Comparison of ENCODE assay signal across 8 cellular contexts in the genomic region with DNA sequence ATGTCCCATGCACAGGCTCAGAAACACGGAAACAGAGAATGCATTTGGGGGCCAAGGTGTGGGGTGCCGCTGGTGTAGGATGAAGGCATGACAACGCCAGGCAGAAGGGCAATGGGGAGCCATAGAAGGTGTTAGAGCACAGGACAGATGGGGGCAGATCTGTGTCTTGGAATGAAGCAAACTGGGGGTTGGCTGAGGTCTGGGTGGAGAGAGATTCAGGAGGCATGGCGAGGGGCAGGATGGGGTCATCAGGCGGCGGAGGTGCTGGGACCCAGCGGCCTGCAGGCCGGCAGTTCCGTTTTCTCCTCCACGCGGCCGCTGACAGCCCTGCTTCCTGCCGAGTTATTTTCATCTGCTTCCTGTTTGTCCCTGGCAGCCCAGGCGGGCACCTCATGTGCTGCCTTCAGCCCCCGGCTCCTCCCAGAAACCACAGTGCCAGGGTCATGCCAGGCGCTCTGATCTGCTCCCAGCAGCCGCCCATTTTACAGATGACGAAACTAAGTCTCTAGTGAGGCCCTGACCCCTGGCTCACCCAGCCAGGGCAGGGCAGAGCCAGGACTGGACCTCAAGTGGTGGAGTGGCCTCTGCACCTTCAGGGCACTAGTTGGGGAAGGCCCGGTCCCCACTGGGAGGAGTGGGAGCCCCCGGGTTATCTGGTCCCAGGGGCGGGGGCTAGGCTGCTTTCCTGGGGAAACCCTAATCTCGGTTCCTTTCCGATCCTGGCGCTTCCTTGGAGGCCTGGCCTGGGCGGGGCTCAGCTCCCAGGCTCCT. TPM values are rescaled to one million over a fixed set of nuclear protein-coding genes. Genes with fewer than 3 reads are reported as not detected.
DNase-seq lines count a peak whose midpoint lies in the region; ATAC-seq and TF ChIP-seq lines count a peak whose summit lies in the region.

No MANE protein-coding gene starts in this region.

- H3K4me1 Mint-ChIP-seq in CD8-positive, alpha-beta T cell (ENCODE audit: low read depth) = peaks cover 61% of the 10 kb centered on the region

- intact Hi-C loops in CD8-positive, alpha-beta T cell (cut with DNase I, micrococcal nuclease) = loop anchor here in 1 of 2 experiments (1.0 to 5.0 kb wide), 5 partner anchors 8 to 162 kb away; a partner anchor contains a TSS
- intact Hi-C loops in tibial artery (cut with DNase I; ENCODE audit: low total_unique reads) = no loop called here

- peaks cover 77% of the 10 kb centered on the region for H3K4me1 ChIP-seq in CD8-positive, alpha-beta T cell (ENCODE audit: insufficient read depth, low read length)
- H3K4me1 ChIP-seq in tibial artery = peaks cover 3 to 58% (median 47%) of the 10 kb centered on the region in 4 donors

- in situ Hi-C loops in ACHN (cut with HindIII; ENCODE audit: low pct_ligation_motif_present, low pct_unique_long_range_greater_than_20kb, low sequenced_read_pairs) = no loop called here

- no peaks in the 10 kb centered on the region for H3K9me3 Mint-ChIP-seq in CD8-positive, alpha-beta T cell

- peak; percentile 18 for ATAC-seq in CD8-positive, alpha-beta T cell
- peak; percentile 18 for ATAC-seq in left lobe of liver

- H3K4me3 ChIP-seq in CD8-positive, alpha-beta T cell (ENCODE audit: low read depth, low read length) = peak overlapping the region; percentile 89
- H3K4me3 ChIP-seq in tibial artery = peak overlapping the region in 1 of 2 donors; percentile 51

- CTCF ChIA-PET in CD8-positive, alpha-beta T cell (lab: Charles Lee) = interaction anchor here (1.6 to 5.0 kb wide), 2 partner anchors 14 to 16 kb away, joined by 5 to 148 read pairs; no protein-coding TSS in a partner anchor

- POLR2A ChIA-PET in CD8-positive, alpha-beta T cell (lab: Charles Lee) = interaction anchor here (0.7 to 28.4 kb wide), 5 partner anchors 14 to 155 kb away, joined by 3 to 1023 read pairs (median 110); a partner anchor contains a TSS

- no peaks in the 10 kb centered on the region for H3K27me3 Mint-ChIP-seq in CD8-positive, alpha-beta T cell (ENCODE audit: low read depth)

- peak overlapping the region; percentile 99 for H3K27ac ChIP-seq in CD8-positive, alpha-beta T cell (ENCODE audit: low read depth, low read length)
- no peak overlapping the region for H3K27ac ChIP-seq in tibial artery

- peaks cover 37% of the 10 kb centered on the region for H3K36me3 ChIP-seq in CD8-positive, alpha-beta T cell (ENCODE audit: insufficient read depth, low read length)
- no peaks in the 10 kb centered on the region for H3K36me3 ChIP-seq in tibial artery

- DNase-seq in CD8-positive, alpha-beta T cell = peak; percentile 53 to 87 (median 75)
- DNase-seq in NCI-H69 (lab: John Stamatoyannopoulos, UW) (peak; percentile 51), left lobe of liver (ENCODE audit: low spot score) (no peak), tibial artery (peak; percentile 76 to 82), ACHN (no peak), NCI-H2227 (lab: John Stamatoyannopoulos, UW; ENCODE audit: unreplicated experiment) (no peak), cortex of kidney (lab: John Stamatoyannopoulos, UW) (no peak)
- peak; percentile 76 for DNase-seq in activated effector memory CD4-positive, alpha-beta T cell treated with Interleukin-2 at 50 U/mL for 16 hours

- peak overlapping the region; percentile 97 for H3K27ac Mint-ChIP-seq in CD8-positive, alpha-beta T cell

- no peaks in the 10 kb centered on the region for H3K9me3 ChIP-seq in CD8-positive, alpha-beta T cell (ENCODE audit: low read length)
- H3K9me3 ChIP-seq in tibial artery = no peaks in the 10 kb centered on the region

- peaks cover 44% of the 10 kb centered on the region for H3K36me3 Mint-ChIP-seq in CD8-positive, alpha-beta T cell

- no peak for TF ChIP-seq CTCF in CD8-positive, alpha-beta T cell (IDR thresholded peaks at IDR 0.05)
- TF ChIP-seq CTCF in tibial artery (IDR thresholded peaks at IDR 0.05) = no peak

- peak overlapping the region; percentile 90 for H3K4me3 Mint-ChIP-seq in CD8-positive, alpha-beta T cell

- H3K27me3 ChIP-seq in CD8-positive, alpha-beta T cell (ENCODE audit: insufficient read depth, low read length) = no peaks in the 10 kb centered on the region
- H3K27me3 ChIP-seq in tibial artery = peaks cover 0 to 80% of the 10 kb centered on the region in 2 donors

RNA-seq across cellular contexts. Expression of a gene that starts 2.2 kb away (rescaled TPM):
- total RNA-seq in CD8-positive, alpha-beta T cell = 100 to 1,000 TPM; 901 to 938 TPM
- total RNA-seq in left lobe of liver = 5.1 TPM

RNA-seq across cellular contexts. Expression of a gene that starts 26.0 kb away (rescaled TPM):
- total RNA-seq in CD8-positive, alpha-beta T cell = 10 to 100 TPM; 75.3 to 76.2 TPM
- 143 TPM for total RNA-seq in left lobe of liver

RNA-seq across cellular contexts. Expression of a gene that starts 29.3 kb away (rescaled TPM):
- 10 to 100 TPM; 93.3 to 98.0 TPM for total RNA-seq in CD8-positive, alpha-beta T cell
- 10.4 TPM for total RNA-seq in left lobe of liver

RNA-seq across cellular contexts. Expression of a gene that starts 34.6 kb away (rescaled TPM):
- total RNA-seq in CD8-positive, alpha-beta T cell = 100 to 1,000 TPM; 172 to 174 TPM
- total RNA-seq in left lobe of liver = 247 TPM

RNA-seq across cellular contexts. Expression of a gene that starts 42.8 kb away (rescaled TPM):
- 100 to 1,000 TPM; 382 to 392 TPM for total RNA-seq in CD8-positive, alpha-beta T cell
- total RNA-seq in left lobe of liver = 23.2 TPM

Comparison
In these comparisons a context has a peak if more than half of its experiments do, and no peak if none do; other contexts are left out.
1. DNase-seq: peak in CD8-positive, alpha-beta T cell (7 of 7), NCI-H69 (single experiment), activated effector memory CD4-positive, alpha-beta T cell treated with Interleukin-2 at 50 U/mL for 16 hours (single experiment) and tibial artery (2 of 2); none in left lobe of liver (single experiment), ACHN (single experiment), NCI-H2227 (single experiment) and cortex of kidney (single experiment).
2. RNA of a gene that starts 2.2 kb away (total RNA-seq): 901 to 938 TPM in CD8-positive, alpha-beta T cell; 5.1 TPM in left lobe of liver (single experiment); every median in the first group is over 100 times any median in the second.